10 cellular contexts compared by ENCODE assay signal in genomic region chr16:11259288-11259621, GRCh38. TPM values are rescaled to one million over a fixed set of nuclear protein-coding genes. Genes with fewer than 3 reads are reported as not detected.
DNase-seq lines count a peak whose midpoint lies in the region; ATAC-seq and TF ChIP-seq lines count a peak whose summit lies in the region.
"Had no signal": no experiment of that assay in that cellular context is flagged by ENCODE, and none has a peak within 500 bp of the region (broad histone marks: within the 10 kb centered on the region; RNA-seq: fewer than 3 reads in every experiment).

No MANE protein-coding gene starts in this region.

- TF ChIP-seq CTCF in A673 (conservative IDR thresholded peaks at IDR 0.05; ENCODE audit: low read depth, low read length): no peak
- TF ChIP-seq CTCF in CD4-positive, alpha-beta T cell (IDR thresholded peaks at IDR 0.05): no peak
- TF ChIP-seq CTCF in colonic mucosa (IDR thresholded peaks at IDR 0.05): no peak
- no peak for TF ChIP-seq CTCF in natural killer cell (IDR thresholded peaks at IDR 0.05)
- TF ChIP-seq CTCF in endodermal cell (conservative IDR thresholded peaks at IDR 0.05): no peak

- H3K4me1 Mint-ChIP-seq in CD4-positive, alpha-beta T cell (ENCODE audit: low read depth): peaks cover 48% of the 10 kb centered on the region
- H3K4me1 Mint-ChIP-seq in natural killer cell (peaks cover 22 to 37% of the 10 kb centered on the region in 2 donors), endodermal cell (peaks cover 4% of the 10 kb centered on the region)

- CTCF ChIA-PET in A673 (lab: Charles Lee): no interaction called here
- CTCF ChIA-PET in CD4-positive, alpha-beta T cell (lab: Charles Lee): interaction anchor here (1.2 to 2.1 kb wide), 3 partner anchors 34 to 112 kb away, joined by 3 to 5 read pairs (median 4); no protein-coding TSS in a partner anchor

- H3K4me3 ChIP-seq in A673 (ENCODE audit: low read depth, low read length, poor library complexity, severe bottlenecking) (no peak overlapping the region), colonic mucosa (no peak overlapping the region), endodermal cell (ENCODE audit: low read length) (no peak overlapping the region)

- H3K4me1 ChIP-seq in A673 (ENCODE audit: insufficient read depth, low read length, poor library complexity, severe bottlenecking): peaks cover 14% of the 10 kb centered on the region
- peaks cover 15% of the 10 kb centered on the region for H3K4me1 ChIP-seq in colonic mucosa
- H3K4me1 ChIP-seq in endodermal cell (ENCODE audit: control insufficient read depth, insufficient read depth, low read length): no peaks in the 10 kb centered on the region

- no peak for ATAC-seq in CD4-positive, alpha-beta T cell (ENCODE audit: poor library complexity)
- ATAC-seq in natural killer cell (no peak), GM19023 (IDR thresholded peaks at IDR 0.05; ENCODE audit: unreplicated experiment) (no peak), HG03460 (IDR thresholded peaks at IDR 0.05; ENCODE audit: unreplicated experiment) (no peak)

- H3K9me3 ChIP-seq in A673 (ENCODE audit: low read depth, low read length, poor library complexity, severe bottlenecking) (no peaks in the 10 kb centered on the region), colonic mucosa (no peaks in the 10 kb centered on the region), endodermal cell (ENCODE audit: control insufficient read depth, low read length) (no peaks in the 10 kb centered on the region)
- H3K9me3 ChIP-seq in CD4-positive, alpha-beta T cell (ENCODE audit: control insufficient read depth, low read length): no peaks in the 10 kb centered on the region

- peak; percentile 39 for DNase-seq in A673 (ENCODE audit: low spot score)
- no peak for DNase-seq in CD4-positive, alpha-beta T cell
- no peak for DNase-seq in colonic mucosa
- DNase-seq in natural killer cell: no peak
- DNase-seq in stimulated activated CD4-positive, alpha-beta T cell treated with anti-CD3 and anti-CD28 coated beads, Interleukin-1b, Interleukin-23, amount 100 ng/mL, for 48 hours: no peak
- DNase-seq in endodermal cell: no peak
- DNase-seq: NCI-H1694 had no signal

- peak overlapping the region; percentile 97 for H3K27ac Mint-ChIP-seq in CD4-positive, alpha-beta T cell
- H3K27ac Mint-ChIP-seq in natural killer cell (peak overlapping the region; percentile 15), endodermal cell (no peak overlapping the region)

- intact Hi-C loops in A673 (cut with micrococcal nuclease; ENCODE audit: unreplicated experiment) (loop anchor here (5.0 kb wide), 1 partner anchor 157 kb away; no protein-coding TSS in a partner anchor), colonic mucosa (cut with DNase I) (loop anchor here (5.0 to 10.0 kb wide), 2 partner anchors 88 to 154 kb away; partner anchors contain the start of gene RMI2), natural killer cell (cut with micrococcal nuclease) (loop anchor here (2.0 to 10.0 kb wide), 2 partner anchors 96 to 144 kb away; no protein-coding TSS in a partner anchor)
- intact Hi-C loops in CD4-positive, alpha-beta T cell (cut with DNase I, micrococcal nuclease): loop anchor here (5.0 to 10.0 kb wide), 6 partner anchors 38 to 656 kb away; partner anchors contain the start of genes GSPT1 (in 1 of the 2) and TXNDC11 (in 1 of the 2)

- H3K9ac ChIP-seq in colonic mucosa (ENCODE audit: low read depth in 2 of 2, low read length in 2 of 2): peak overlapping the region in 1 of 2 donors; percentile 70
- no peak overlapping the region for H3K9ac ChIP-seq in endodermal cell (ENCODE audit: extremely low read depth, low read length, poor library complexity, severe bottlenecking)

- H3K27me3 ChIP-seq in A673 (replicated peaks; ENCODE audit: insufficient read depth, low read depth, low read length, poor library complexity) (peaks cover 12% of the 10 kb centered on the region), colonic mucosa (no peaks in the 10 kb centered on the region), endodermal cell (ENCODE audit: control insufficient read depth, insufficient read depth, low read length, poor library complexity, severe bottlenecking) (no peaks in the 10 kb centered on the region)
- H3K27me3 ChIP-seq in CD4-positive, alpha-beta T cell (ENCODE audit: control insufficient read depth, insufficient read depth, low read length): no peaks in the 10 kb centered on the region

- no peaks in the 10 kb centered on the region for H3K9me3 Mint-ChIP-seq in CD4-positive, alpha-beta T cell
- no peaks in the 10 kb centered on the region for H3K9me3 Mint-ChIP-seq in natural killer cell
- H3K9me3 Mint-ChIP-seq in endodermal cell: no peaks in the 10 kb centered on the region

- 87 to 89% methylated on average over 6 to 8 of the region's 8 CpGs for WGBS in endodermal cell (ENCODE audit: insufficient coverage in 1 of 2, insufficient read length in 1 of 2), 2 experiments

- H3K36me3 ChIP-seq in A673 (ENCODE audit: insufficient read depth, low read length, poor library complexity, severe bottlenecking) (no peaks in the 10 kb centered on the region), colonic mucosa (no peaks in the 10 kb centered on the region), endodermal cell (ENCODE audit: control insufficient read depth, insufficient read depth, low read length) (no peaks in the 10 kb centered on the region)

- peak overlapping the region; percentile 84 for H3K4me3 Mint-ChIP-seq in CD4-positive, alpha-beta T cell
- H3K4me3 Mint-ChIP-seq in natural killer cell (peak overlapping the region; percentile 25), endodermal cell (no peak overlapping the region)

- H3K27me3 Mint-ChIP-seq in CD4-positive, alpha-beta T cell: no peaks in the 10 kb centered on the region
- H3K27me3 Mint-ChIP-seq in natural killer cell (ENCODE audit: low read depth in 2 of 2) (peaks cover 0 to 3% of the 10 kb centered on the region in 2 donors), endodermal cell (ENCODE audit: insufficient read depth) (peaks cover 8% of the 10 kb centered on the region)

- no TSS peak for BruUV-seq in A673 (replicated peaks; lab: Mats Ljungman, UMichigan)

- peaks cover 9% of the 10 kb centered on the region for H3K36me3 Mint-ChIP-seq in CD4-positive, alpha-beta T cell (ENCODE audit: low read depth)
- H3K36me3 Mint-ChIP-seq in natural killer cell (no peaks in the 10 kb centered on the region), endodermal cell (ENCODE audit: low read depth) (no peaks in the 10 kb centered on the region)

- POLR2A ChIA-PET in A673 (lab: Charles Lee; ENCODE audit: low non-redundant PET): no interaction called here
- POLR2A ChIA-PET in CD4-positive, alpha-beta T cell (lab: Charles Lee): interaction anchor here (1.3 to 8.5 kb wide), 4 partner anchors 34 to 95 kb away, joined by 4 to 195 read pairs (median 12); no protein-coding TSS in a partner anchor

- H3K27ac ChIP-seq in A673 (ENCODE audit: low read depth, low read length, poor library complexity, severe bottlenecking) (no peak overlapping the region), colonic mucosa (peak overlapping the region; percentile 30), endodermal cell (ENCODE audit: low read depth, low read length) (no peak overlapping the region)
- no peak overlapping the region for H3K27ac ChIP-seq in CD4-positive, alpha-beta T cell (ENCODE audit: low read depth, low read length)

RNA-seq across cellular contexts. Expression of gene SOCS1, which starts 3.3 kb away (rescaled TPM):
- 2.3 and 2.6 TPM in 2 replicates for total RNA-seq in A673 (2021)
- 10 to 100 TPM; 71.3 to 71.4 TPM for total RNA-seq in CD4-positive, alpha-beta T cell
- total RNA-seq in colonic mucosa: 1 to 10 TPM; 3.2 to 3.7 TPM
- 10 to 100 TPM; 21.7 to 74.7 (median 27.2) TPM for total RNA-seq in natural killer cell
- 1 to 10 TPM; 5.6 to 7.2 TPM for total RNA-seq in endodermal cell
- 4.8 TPM for polyA plus RNA-seq in endodermal cell (2013, experiment 1 of 2)
- 4.1 TPM for polyA plus RNA-seq in endodermal cell (2013, experiment 2 of 2)

RNA-seq across cellular contexts. Expression of gene TNP2, which starts 9.9 kb away (rescaled TPM):
- not detected in 2 replicates for total RNA-seq in A673 (2021)
- total RNA-seq in CD4-positive, alpha-beta T cell: not detected
- not detected for total RNA-seq in colonic mucosa
- total RNA-seq in natural killer cell: not detected
- total RNA-seq in endodermal cell: not detected
- not detected for polyA plus RNA-seq in endodermal cell (2013, experiment 1 of 2)
- not detected for polyA plus RNA-seq in endodermal cell (2013, experiment 2 of 2)
- total RNA-seq: aorta had no signal
- polyA plus RNA-seq: aorta had no signal

RNA-seq across cellular contexts. Expression of gene PRM3, which starts 14.2 kb away (rescaled TPM):
- not detected in 2 replicates for total RNA-seq in A673 (2021)
- total RNA-seq in CD4-positive, alpha-beta T cell: not detected
- not detected for total RNA-seq in colonic mucosa
- total RNA-seq in natural killer cell: not detected
- total RNA-seq in endodermal cell: not detected
- polyA plus RNA-seq in endodermal cell (2013, experiment 1 of 2): not detected
- polyA plus RNA-seq in endodermal cell (2013, experiment 2 of 2): not detected
- total RNA-seq: aorta had no signal
- polyA plus RNA-seq: aorta had no signal

RNA-seq across cellular contexts. Expression of gene PRM2, which starts 17.0 kb away (rescaled TPM):
- total RNA-seq in A673 (2021) (not detected in 2 replicates), colonic mucosa (not detected), natural killer cell (not detected), endodermal cell (not detected)
- total RNA-seq in CD4-positive, alpha-beta T cell: not detected
- polyA plus RNA-seq in endodermal cell (2013, experiment 1 of 2): not detected
- not detected for polyA plus RNA-seq in endodermal cell (2013, experiment 2 of 2)
- total RNA-seq: aorta had no signal
- polyA plus RNA-seq: aorta had no signal

RNA-seq across cellular contexts. Expression of gene PRM1, which starts 21.9 kb away (rescaled TPM):
- total RNA-seq in A673 (2021): not detected in 2 replicates
- not detected for total RNA-seq in CD4-positive, alpha-beta T cell
- not detected for total RNA-seq in colonic mucosa
- total RNA-seq in natural killer cell: not detected
- not detected for total RNA-seq in endodermal cell
- polyA plus RNA-seq in endodermal cell (2013, experiment 1 of 2): not detected
- not detected for polyA plus RNA-seq in endodermal cell (2013, experiment 2 of 2)
- total RNA-seq: aorta had no signal
- polyA plus RNA-seq: aorta had no signal
